1 cellular context compared by ENCODE assay signal in genomic region chr7:40755438-40755837, GRCh38.
TF ChIP-seq lines count a peak whose summit lies in the region.

No MANE protein-coding gene starts in this region.

TF ChIP-seq in HepG2, 621 proteins besides CTCF, POLR2A, EP300 and RAD21 (continued from another document):
- TF ChIP-seq GTF3A (CRISPR knock-in tag; conservative IDR thresholded peaks at IDR 0.05) (no peak), ATF7 (IDR thresholded peaks at IDR 0.05) (no peak), ATF7 (CRISPR knock-in tag; IDR thresholded peaks at IDR 0.05) (no peak), BATF2 (CRISPR knock-in tag; IDR thresholded peaks at IDR 0.05) (no peak), NONO (IDR thresholded peaks at IDR 0.05) (no peak), NONO (CRISPR knock-in tag; conservative IDR thresholded peaks at IDR 0.05) (peak; percentile 65; the same call in 1 of the 2 replicates), PHF21A (CRISPR knock-in tag; IDR thresholded peaks at IDR 0.05) (0 out of 2 replicates have a peak, but pooled peaks have one; percentile 42), RORA (CRISPR knock-in tag; IDR thresholded peaks at IDR 0.05) (no peak), ZNF235 (CRISPR knock-in tag; IDR thresholded peaks at IDR 0.05; ENCODE audit: borderline replicate concordance) (no peak), BCL3 (CRISPR knock-in tag; IDR thresholded peaks at IDR 0.05) (no peak), ZNF589 (CRISPR knock-in tag; conservative IDR thresholded peaks at IDR 0.05) (no peak), CAMTA2 (CRISPR knock-in tag; IDR thresholded peaks at IDR 0.05; ENCODE audit: borderline replicate concordance) (no peak), ATF4 (CRISPR knock-in tag; IDR thresholded peaks at IDR 0.05) (peak in 1 of 2 experiments; percentile 78; a peak in 2 of 4 replicates), ZNF367 (CRISPR knock-in tag; IDR thresholded peaks at IDR 0.05; ENCODE audit: borderline replicate concordance) (no peak), SKIL (CRISPR knock-in tag; IDR thresholded peaks at IDR 0.05; ENCODE audit: borderline replicate concordance) (no peak), ZNF121 (CRISPR knock-in tag; IDR thresholded peaks at IDR 0.05) (no peak), ZSCAN25 (CRISPR knock-in tag; IDR thresholded peaks at IDR 0.05) (no peak), HNF4G (IDR thresholded peaks at IDR 0.05; ENCODE audit: borderline replicate concordance, low read depth, low read length) (peak; percentile 88), HNF4G (CRISPR knock-in tag; IDR thresholded peaks at IDR 0.05; ENCODE audit: borderline replicate concordance, low read depth) (peak; percentile 85; the same call in 1 of the 2 replicates), ARID3A (IDR thresholded peaks at IDR 0.05; ENCODE audit: low read depth, low read length) (peak; percentile 91), U2AF2 (IDR thresholded peaks at IDR 0.05; ENCODE audit: low read depth, low read length) (no peak), ZNF547 (CRISPR knock-in tag; IDR thresholded peaks at IDR 0.05) (no peak), ZNF224 (CRISPR knock-in tag; IDR thresholded peaks at IDR 0.05) (0 out of 2 replicates have a peak, but pooled peaks have one; percentile 59), THRA (CRISPR knock-in tag; IDR thresholded peaks at IDR 0.05; ENCODE audit: borderline replicate concordance) (peak; percentile 78; the same call in 1 of the 2 replicates), HINFP (CRISPR knock-in tag; IDR thresholded peaks at IDR 0.05; ENCODE audit: low read depth) (no peak), ZNF574 (CRISPR knock-in tag; IDR thresholded peaks at IDR 0.05) (peak; percentile 40), ZNF558 (CRISPR knock-in tag; IDR thresholded peaks at IDR 0.05; ENCODE audit: borderline replicate concordance) (no peak), IRF2 (CRISPR knock-in tag; IDR thresholded peaks at IDR 0.05) (0 out of 2 replicates have a peak, but pooled peaks have one; percentile 67), NCOR1 (IDR thresholded peaks at IDR 0.05; ENCODE audit: borderline replicate concordance, low read length) (peak; percentile 86; the same call in 1 of the 2 replicates), SAP130 (CRISPR knock-in tag; IDR thresholded peaks at IDR 0.05; ENCODE audit: low read depth) (peak; percentile 71), ZNF530 (CRISPR knock-in tag; IDR thresholded peaks at IDR 0.05; ENCODE audit: low read depth) (no peak), MTA3 (CRISPR knock-in tag; IDR thresholded peaks at IDR 0.05) (no peak), ZNF761 (CRISPR knock-in tag; conservative IDR thresholded peaks at IDR 0.05) (0 out of 2 replicates have a peak, but pooled peaks have one; percentile 44), FOXO4 (CRISPR knock-in tag; conservative IDR thresholded peaks at IDR 0.05) (no peak)
